ENCODE assay signal across 1 cellular context in genomic region chr15:66615846-66616245, GRCh38.
TF ChIP-seq lines count a peak whose summit lies in the region.

No MANE protein-coding gene starts in this region.

TF ChIP-seq in IMR-90, 13 proteins besides CTCF, POLR2A, EP300 and RAD21 (continued from another document):
- TF ChIP-seq MXI1 (IDR thresholded peaks at IDR 0.05; ENCODE audit: borderline replicate concordance, low read depth, low read length) (no peak), CHD1 (IDR thresholded peaks at IDR 0.05; ENCODE audit: low read depth, low read length) (no peak), NFE2L2 (IDR thresholded peaks at IDR 0.05; ENCODE audit: low read depth, low read length) (no peak), BHLHE40 (IDR thresholded peaks at IDR 0.05; ENCODE audit: low read depth, low read length) (no peak), MAZ (IDR thresholded peaks at IDR 0.05; ENCODE audit: borderline replicate concordance, low read depth, low read length) (no peak), ELK1 (IDR thresholded peaks at IDR 0.05; ENCODE audit: borderline replicate concordance, low read depth, low read length) (no peak), RFX5 (IDR thresholded peaks at IDR 0.05; ENCODE audit: low read depth, low read length) (no peak), FOS (IDR thresholded peaks at IDR 0.05; ENCODE audit: low read depth, low read length) (no peak), SMC3 (IDR thresholded peaks at IDR 0.05; ENCODE audit: low read depth, low read length) (no peak), MAFK (IDR thresholded peaks at IDR 0.05; ENCODE audit: low read depth, low read length) (no peak)
